Comparison of ENCODE assay signal across 1 cellular context in the genomic region with DNA sequence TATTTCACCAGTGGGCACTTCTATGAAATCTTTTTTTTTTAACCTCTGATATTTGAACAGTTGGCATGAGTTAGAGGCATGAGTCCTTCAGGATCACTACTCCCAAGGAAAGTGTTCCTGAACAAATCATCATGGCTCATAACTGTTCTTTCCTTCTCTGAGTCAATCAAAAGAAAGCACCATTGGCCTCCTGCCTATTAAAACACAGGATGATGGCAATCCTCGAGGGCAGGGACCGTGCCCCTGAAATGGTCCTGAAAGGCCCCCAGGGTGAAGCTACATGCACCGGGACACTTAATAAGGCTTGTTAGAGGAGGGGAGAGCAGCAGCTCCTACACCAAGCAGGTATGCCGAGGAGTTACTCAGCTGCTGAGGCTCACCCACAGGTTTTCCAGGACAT.
TF ChIP-seq lines count a peak whose summit lies in the region.

No MANE protein-coding gene starts in this region.

TF ChIP-seq in IMR-90, 13 proteins besides CTCF, POLR2A, EP300 and RAD21 (continued from another document):
- TF ChIP-seq ELK1 (IDR thresholded peaks at IDR 0.05; ENCODE audit: borderline replicate concordance, low read depth, low read length), result no peak
